1 cellular context compared by ENCODE assay signal in genomic region chr9:132114102-132114707, GRCh38.
TF ChIP-seq lines count a peak whose summit lies in the region.

No MANE protein-coding gene starts in this region.

TF ChIP-seq in HepG2, 621 proteins besides CTCF, POLR2A, EP300 and RAD21 (continued from another document and continues in another):
- TF ChIP-seq KMT2B (CRISPR knock-in tag; IDR thresholded peaks at IDR 0.05) (peak; percentile 92), ZNF496 (CRISPR knock-in tag; IDR thresholded peaks at IDR 0.05; ENCODE audit: insufficient replicate concordance) (no peak), BCL3 (CRISPR knock-in tag; IDR thresholded peaks at IDR 0.05) (peak; percentile 93), ZNF20 (CRISPR knock-in tag; IDR thresholded peaks at IDR 0.05) (0 out of 2 replicates have a peak, but pooled peaks have one; percentile 36), ZBTB46 (CRISPR knock-in tag; IDR thresholded peaks at IDR 0.05; ENCODE audit: borderline replicate concordance) (no peak), PHB2 (IDR thresholded peaks at IDR 0.05; ENCODE audit: partially characterized antibody) (no peak), NFIB (CRISPR knock-in tag; IDR thresholded peaks at IDR 0.05; ENCODE audit: borderline replicate concordance) (0 out of 2 replicates have a peak, but pooled peaks have one; percentile 50), ZNF768 (CRISPR knock-in tag; IDR thresholded peaks at IDR 0.05) (peak; percentile 89), SP4 (CRISPR knock-in tag; IDR thresholded peaks at IDR 0.05) (no peak), XRCC5 (optimal IDR thresholded peaks at IDR 0.05; ENCODE audit: low read length) (peak; percentile 81), CBX2 (IDR thresholded peaks at IDR 0.05; ENCODE audit: low read depth, low read length) (no peak), CBX2 (CRISPR knock-in tag; IDR thresholded peaks at IDR 0.05; ENCODE audit: low read depth) (peak; percentile 61; the same call in 1 of the 2 replicates), ZNF296 (CRISPR knock-in tag; conservative IDR thresholded peaks at IDR 0.05) (peak; percentile 97), ZNF780A (CRISPR knock-in tag; IDR thresholded peaks at IDR 0.05) (peak; percentile 96), ZNF879 (CRISPR knock-in tag; IDR thresholded peaks at IDR 0.05) (peak; percentile 82; the same call in 1 of the 2 replicates), ZNF367 (CRISPR knock-in tag; IDR thresholded peaks at IDR 0.05; ENCODE audit: borderline replicate concordance) (peak; percentile 93; the same call in 1 of the 2 replicates), BHLHE40 (IDR thresholded peaks at IDR 0.05; ENCODE audit: low read length) (no peak), RORA (CRISPR knock-in tag; IDR thresholded peaks at IDR 0.05) (no peak), ATF7-NPFF (CRISPR knock-in tag; IDR thresholded peaks at IDR 0.05; ENCODE audit: low read depth) (peak; percentile 95), KIAA2018 (CRISPR knock-in tag; IDR thresholded peaks at IDR 0.05; ENCODE audit: borderline replicate concordance) (no peak), ETS1 (CRISPR knock-in tag; IDR thresholded peaks at IDR 0.05) (peak; percentile 98), ZNF3 (CRISPR knock-in tag; IDR thresholded peaks at IDR 0.05) (peak; percentile 80; the same call in 1 of the 2 replicates), HHEX (CRISPR knock-in tag; IDR thresholded peaks at IDR 0.05) (no peak), ZNF441 (CRISPR knock-in tag; IDR thresholded peaks at IDR 0.05; ENCODE audit: borderline replicate concordance) (peak; percentile 97), ZNF549 (CRISPR knock-in tag; IDR thresholded peaks at IDR 0.05) (0 out of 2 replicates have a peak, but pooled peaks have one; percentile 36), MBNL3 (CRISPR knock-in tag; conservative IDR thresholded peaks at IDR 0.05) (no peak), NCOR1 (IDR thresholded peaks at IDR 0.05; ENCODE audit: borderline replicate concordance, low read length) (no peak)
- TF ChIP-seq, protein P1, sequence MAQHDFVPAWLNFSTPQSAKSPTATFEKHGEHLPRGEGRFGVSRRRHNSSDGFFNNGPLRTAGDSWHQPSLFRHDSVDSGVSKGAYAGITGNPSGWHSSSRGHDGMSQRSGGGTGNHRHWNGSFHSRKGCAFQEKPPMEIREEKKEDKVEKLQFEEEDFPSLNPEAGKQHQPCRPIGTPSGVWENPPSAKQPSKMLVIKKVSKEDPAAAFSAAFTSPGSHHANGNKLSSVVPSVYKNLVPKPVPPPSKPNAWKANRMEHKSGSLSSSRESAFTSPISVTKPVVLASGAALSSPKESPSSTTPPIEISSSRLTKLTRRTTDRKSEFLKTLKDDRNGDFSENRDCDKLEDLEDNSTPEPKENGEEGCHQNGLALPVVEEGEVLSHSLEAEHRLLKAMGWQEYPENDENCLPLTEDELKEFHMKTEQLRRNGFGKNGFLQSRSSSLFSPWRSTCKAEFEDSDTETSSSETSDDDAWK (CRISPR knock-in tag; IDR thresholded peaks at IDR 0.05) = no peak
- TF ChIP-seq, protein P2, sequence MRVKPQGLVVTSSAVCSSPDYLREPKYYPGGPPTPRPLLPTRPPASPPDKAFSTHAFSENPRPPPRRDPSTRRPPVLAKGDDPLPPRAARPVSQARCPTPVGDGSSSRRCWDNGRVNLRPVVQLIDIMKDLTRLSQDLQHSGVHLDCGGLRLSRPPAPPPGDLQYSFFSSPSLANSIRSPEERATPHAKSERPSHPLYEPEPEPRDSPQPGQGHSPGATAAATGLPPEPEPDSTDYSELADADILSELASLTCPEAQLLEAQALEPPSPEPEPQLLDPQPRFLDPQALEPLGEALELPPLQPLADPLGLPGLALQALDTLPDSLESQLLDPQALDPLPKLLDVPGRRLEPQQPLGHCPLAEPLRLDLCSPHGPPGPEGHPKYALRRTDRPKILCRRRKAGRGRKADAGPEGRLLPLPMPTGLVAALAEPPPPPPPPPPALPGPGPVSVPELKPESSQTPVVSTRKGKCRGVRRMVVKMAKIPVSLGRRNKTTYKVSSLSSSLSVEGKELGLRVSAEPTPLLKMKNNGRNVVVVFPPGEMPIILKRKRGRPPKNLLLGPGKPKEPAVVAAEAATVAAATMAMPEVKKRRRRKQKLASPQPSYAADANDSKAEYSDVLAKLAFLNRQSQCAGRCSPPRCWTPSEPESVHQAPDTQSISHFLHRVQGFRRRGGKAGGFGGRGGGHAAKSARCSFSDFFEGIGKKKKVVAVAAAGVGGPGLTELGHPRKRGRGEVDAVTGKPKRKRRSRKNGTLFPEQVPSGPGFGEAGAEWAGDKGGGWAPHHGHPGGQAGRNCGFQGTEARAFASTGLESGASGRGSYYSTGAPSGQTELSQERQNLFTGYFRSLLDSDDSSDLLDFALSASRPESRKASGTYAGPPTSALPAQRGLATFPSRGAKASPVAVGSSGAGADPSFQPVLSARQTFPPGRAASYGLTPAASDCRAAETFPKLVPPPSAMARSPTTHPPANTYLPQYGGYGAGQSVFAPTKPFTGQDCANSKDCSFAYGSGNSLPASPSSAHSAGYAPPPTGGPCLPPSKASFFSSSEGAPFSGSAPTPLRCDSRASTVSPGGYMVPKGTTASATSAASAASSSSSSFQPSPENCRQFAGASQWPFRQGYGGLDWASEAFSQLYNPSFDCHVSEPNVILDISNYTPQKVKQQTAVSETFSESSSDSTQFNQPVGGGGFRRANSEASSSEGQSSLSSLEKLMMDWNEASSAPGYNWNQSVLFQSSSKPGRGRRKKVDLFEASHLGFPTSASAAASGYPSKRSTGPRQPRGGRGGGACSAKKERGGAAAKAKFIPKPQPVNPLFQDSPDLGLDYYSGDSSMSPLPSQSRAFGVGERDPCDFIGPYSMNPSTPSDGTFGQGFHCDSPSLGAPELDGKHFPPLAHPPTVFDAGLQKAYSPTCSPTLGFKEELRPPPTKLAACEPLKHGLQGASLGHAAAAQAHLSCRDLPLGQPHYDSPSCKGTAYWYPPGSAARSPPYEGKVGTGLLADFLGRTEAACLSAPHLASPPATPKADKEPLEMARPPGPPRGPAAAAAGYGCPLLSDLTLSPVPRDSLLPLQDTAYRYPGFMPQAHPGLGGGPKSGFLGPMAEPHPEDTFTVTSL (CRISPR knock-in tag; IDR thresholded peaks at IDR 0.05; ENCODE audit: borderline replicate concordance) = peak; percentile 71; the same call in 1 of the 2 replicates
- TF ChIP-seq, protein P3, sequence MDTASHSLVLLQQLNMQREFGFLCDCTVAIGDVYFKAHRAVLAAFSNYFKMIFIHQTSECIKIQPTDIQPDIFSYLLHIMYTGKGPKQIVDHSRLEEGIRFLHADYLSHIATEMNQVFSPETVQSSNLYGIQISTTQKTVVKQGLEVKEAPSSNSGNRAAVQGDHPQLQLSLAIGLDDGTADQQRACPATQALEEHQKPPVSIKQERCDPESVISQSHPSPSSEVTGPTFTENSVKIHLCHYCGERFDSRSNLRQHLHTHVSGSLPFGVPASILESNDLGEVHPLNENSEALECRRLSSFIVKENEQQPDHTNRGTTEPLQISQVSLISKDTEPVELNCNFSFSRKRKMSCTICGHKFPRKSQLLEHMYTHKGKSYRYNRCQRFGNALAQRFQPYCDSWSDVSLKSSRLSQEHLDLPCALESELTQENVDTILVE (CRISPR knock-in tag; IDR thresholded peaks at IDR 0.05) = peak; percentile 99
- TF ChIP-seq, protein P4, sequence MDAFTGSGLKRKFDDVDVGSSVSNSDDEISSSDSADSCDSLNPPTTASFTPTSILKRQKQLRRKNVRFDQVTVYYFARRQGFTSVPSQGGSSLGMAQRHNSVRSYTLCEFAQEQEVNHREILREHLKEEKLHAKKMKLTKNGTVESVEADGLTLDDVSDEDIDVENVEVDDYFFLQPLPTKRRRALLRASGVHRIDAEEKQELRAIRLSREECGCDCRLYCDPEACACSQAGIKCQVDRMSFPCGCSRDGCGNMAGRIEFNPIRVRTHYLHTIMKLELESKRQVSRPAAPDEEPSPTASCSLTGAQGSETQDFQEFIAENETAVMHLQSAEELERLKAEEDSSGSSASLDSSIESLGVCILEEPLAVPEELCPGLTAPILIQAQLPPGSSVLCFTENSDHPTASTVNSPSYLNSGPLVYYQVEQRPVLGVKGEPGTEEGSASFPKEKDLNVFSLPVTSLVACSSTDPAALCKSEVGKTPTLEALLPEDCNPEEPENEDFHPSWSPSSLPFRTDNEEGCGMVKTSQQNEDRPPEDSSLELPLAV (CRISPR knock-in tag; conservative IDR thresholded peaks at IDR 0.05; ENCODE audit: low read depth) = peak; percentile 92
- TF ChIP-seq, protein P5, sequence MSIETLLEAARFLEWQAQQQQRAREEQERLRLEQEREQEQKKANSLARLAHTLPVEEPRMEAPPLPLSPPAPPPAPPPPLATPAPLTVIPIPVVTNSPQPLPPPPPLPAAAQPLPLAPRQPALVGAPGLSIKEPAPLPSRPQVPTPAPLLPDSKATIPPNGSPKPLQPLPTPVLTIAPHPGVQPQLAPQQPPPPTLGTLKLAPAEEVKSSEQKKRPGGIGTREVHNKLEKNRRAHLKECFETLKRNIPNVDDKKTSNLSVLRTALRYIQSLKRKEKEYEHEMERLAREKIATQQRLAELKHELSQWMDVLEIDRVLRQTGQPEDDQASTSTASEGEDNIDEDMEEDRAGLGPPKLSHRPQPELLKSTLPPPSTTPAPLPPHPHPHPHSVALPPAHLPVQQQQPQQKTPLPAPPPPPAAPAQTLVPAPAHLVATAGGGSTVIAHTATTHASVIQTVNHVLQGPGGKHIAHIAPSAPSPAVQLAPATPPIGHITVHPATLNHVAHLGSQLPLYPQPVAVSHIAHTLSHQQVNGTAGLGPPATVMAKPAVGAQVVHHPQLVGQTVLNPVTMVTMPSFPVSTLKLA (IDR thresholded peaks at IDR 0.05) = no peak
